In genomic region chr20:728022-728944, GRCh38 we compare ENCODE assay signal across 1 cellular context.
TF ChIP-seq lines count a peak whose summit lies in the region.

No MANE protein-coding gene starts in this region.

TF ChIP-seq in HepG2, 621 proteins besides CTCF, POLR2A, EP300 and RAD21 (continued from another document and continues in another):
- TF ChIP-seq POGK (CRISPR knock-in tag; conservative IDR thresholded peaks at IDR 0.05) (peak; percentile 83; the same call in 1 of the 2 replicates), PREB (CRISPR knock-in tag; IDR thresholded peaks at IDR 0.05) (no peak), KDM5A (IDR thresholded peaks at IDR 0.05; ENCODE audit: borderline replicate concordance, low read length) (no peak), ZNF225 (CRISPR knock-in tag; IDR thresholded peaks at IDR 0.05) (no peak; the same call in none of the 2 replicates), ZNF850 (CRISPR knock-in tag; conservative IDR thresholded peaks at IDR 0.05) (0 out of 2 replicates have a peak, but pooled peaks have one; percentile 43), ZNF543 (CRISPR knock-in tag; IDR thresholded peaks at IDR 0.05) (0 out of 2 replicates have a peak, but pooled peaks have one; percentile 53), ZNF589 (CRISPR knock-in tag; conservative IDR thresholded peaks at IDR 0.05) (no peak), MTERF4 (CRISPR knock-in tag; IDR thresholded peaks at IDR 0.05) (no peak; the same call in 1 of the 2 replicates), ISX (CRISPR knock-in tag; conservative IDR thresholded peaks at IDR 0.05) (no peak), ZFYVE20 (CRISPR knock-in tag; IDR thresholded peaks at IDR 0.05; ENCODE audit: borderline replicate concordance, low read depth) (no peak), SKIL (CRISPR knock-in tag; IDR thresholded peaks at IDR 0.05; ENCODE audit: borderline replicate concordance) (0 out of 2 replicates have a peak, but pooled peaks have one; percentile 19), NFE2L1 (CRISPR knock-in tag; IDR thresholded peaks at IDR 0.05; ENCODE audit: borderline replicate concordance) (no peak; the same call in 1 of the 2 replicates), ZNF816 (CRISPR knock-in tag; IDR thresholded peaks at IDR 0.05; ENCODE audit: borderline replicate concordance) (no peak), BHLHE40 (IDR thresholded peaks at IDR 0.05; ENCODE audit: low read length) (0 out of 2 replicates have a peak, but pooled peaks have one; percentile 33), ZNF615 (CRISPR knock-in tag; IDR thresholded peaks at IDR 0.05; ENCODE audit: borderline replicate concordance) (no peak), ZSCAN29 (CRISPR knock-in tag; conservative IDR thresholded peaks at IDR 0.05) (peak; percentile 59; the same call in 1 of the 2 replicates), GMEB2 (CRISPR knock-in tag; IDR thresholded peaks at IDR 0.05; ENCODE audit: low read depth) (no peak), ARID2 (CRISPR knock-in tag; IDR thresholded peaks at IDR 0.05; ENCODE audit: borderline replicate concordance) (no peak), DDIT3 (CRISPR knock-in tag; IDR thresholded peaks at IDR 0.05) (no peak), ZNF224 (CRISPR knock-in tag; IDR thresholded peaks at IDR 0.05) (no peak), HMGXB4 (CRISPR knock-in tag; IDR thresholded peaks at IDR 0.05; ENCODE audit: borderline replicate concordance in 1 of 2, low read depth in 1 of 2) (peak; percentile 89 to 96; a peak in 3 of 4 replicates), THAP8 (CRISPR knock-in tag; IDR thresholded peaks at IDR 0.05; ENCODE audit: borderline replicate concordance) (no peak), RBFOX2 (IDR thresholded peaks at IDR 0.05; ENCODE audit: low read depth, low read length) (no peak), ELF1 (CRISPR knock-in tag; IDR thresholded peaks at IDR 0.05) (0 out of 2 replicates have a peak, but pooled peaks have one; percentile 14), JDP2 (CRISPR knock-in tag; IDR thresholded peaks at IDR 0.05; ENCODE audit: borderline replicate concordance) (no peak), MEIS2 (CRISPR knock-in tag; IDR thresholded peaks at IDR 0.05) (no peak), AHR (CRISPR knock-in tag; IDR thresholded peaks at IDR 0.05) (0 out of 2 replicates have a peak, but pooled peaks have one; percentile 29), ZNF276 (CRISPR knock-in tag; IDR thresholded peaks at IDR 0.05; ENCODE audit: low read depth) (peak; percentile 74; the same call in 1 of the 2 replicates), ZNF841 (CRISPR knock-in tag; IDR thresholded peaks at IDR 0.05; ENCODE audit: borderline replicate concordance) (no peak), MTA3 (CRISPR knock-in tag; IDR thresholded peaks at IDR 0.05) (no peak), NFIB (CRISPR knock-in tag; IDR thresholded peaks at IDR 0.05; ENCODE audit: borderline replicate concordance) (peak; percentile 28; the same call in 1 of the 2 replicates), SNAI1 (CRISPR knock-in tag; IDR thresholded peaks at IDR 0.05; ENCODE audit: borderline replicate concordance) (no peak), NBN (conservative IDR thresholded peaks at IDR 0.05) (no peak), ATAD3A (CRISPR knock-in tag; IDR thresholded peaks at IDR 0.05) (no peak), ZNF138 (CRISPR knock-in tag; IDR thresholded peaks at IDR 0.05; ENCODE audit: low read depth) (no peak), POLR2AphosphoS2 (IDR thresholded peaks at IDR 0.05; ENCODE audit: low read depth, low read length) (no peak), ZNF430 (CRISPR knock-in tag; IDR thresholded peaks at IDR 0.05) (peak; percentile 69; the same call in 1 of the 2 replicates), MAX (IDR thresholded peaks at IDR 0.05) (peak; percentile 51; the same call in 1 of the 2 replicates), EED (CRISPR knock-in tag; IDR thresholded peaks at IDR 0.05) (no peak; the same call in 1 of the 2 replicates), XRCC5 (optimal IDR thresholded peaks at IDR 0.05; ENCODE audit: low read length) (peak; percentile 95), PAF1 (CRISPR knock-in tag; IDR thresholded peaks at IDR 0.05) (no peak), SMARCE1 (IDR thresholded peaks at IDR 0.05; ENCODE audit: borderline replicate concordance) (no peak), ZNF337 (CRISPR knock-in tag; IDR thresholded peaks at IDR 0.05; ENCODE audit: borderline replicate concordance, low read depth) (no peak), ZSCAN31 (CRISPR knock-in tag; IDR thresholded peaks at IDR 0.05; ENCODE audit: low read depth) (peak; percentile 58; the same call in 1 of the 2 replicates), SRSF9 (IDR thresholded peaks at IDR 0.05; ENCODE audit: borderline replicate concordance, insufficient read depth, low read depth, low read length, poor library complexity, severe bottlenecking) (no peak), ZNF83 (CRISPR knock-in tag; IDR thresholded peaks at IDR 0.05; ENCODE audit: borderline replicate concordance) (no peak)
- TF ChIP-seq, protein P1, sequence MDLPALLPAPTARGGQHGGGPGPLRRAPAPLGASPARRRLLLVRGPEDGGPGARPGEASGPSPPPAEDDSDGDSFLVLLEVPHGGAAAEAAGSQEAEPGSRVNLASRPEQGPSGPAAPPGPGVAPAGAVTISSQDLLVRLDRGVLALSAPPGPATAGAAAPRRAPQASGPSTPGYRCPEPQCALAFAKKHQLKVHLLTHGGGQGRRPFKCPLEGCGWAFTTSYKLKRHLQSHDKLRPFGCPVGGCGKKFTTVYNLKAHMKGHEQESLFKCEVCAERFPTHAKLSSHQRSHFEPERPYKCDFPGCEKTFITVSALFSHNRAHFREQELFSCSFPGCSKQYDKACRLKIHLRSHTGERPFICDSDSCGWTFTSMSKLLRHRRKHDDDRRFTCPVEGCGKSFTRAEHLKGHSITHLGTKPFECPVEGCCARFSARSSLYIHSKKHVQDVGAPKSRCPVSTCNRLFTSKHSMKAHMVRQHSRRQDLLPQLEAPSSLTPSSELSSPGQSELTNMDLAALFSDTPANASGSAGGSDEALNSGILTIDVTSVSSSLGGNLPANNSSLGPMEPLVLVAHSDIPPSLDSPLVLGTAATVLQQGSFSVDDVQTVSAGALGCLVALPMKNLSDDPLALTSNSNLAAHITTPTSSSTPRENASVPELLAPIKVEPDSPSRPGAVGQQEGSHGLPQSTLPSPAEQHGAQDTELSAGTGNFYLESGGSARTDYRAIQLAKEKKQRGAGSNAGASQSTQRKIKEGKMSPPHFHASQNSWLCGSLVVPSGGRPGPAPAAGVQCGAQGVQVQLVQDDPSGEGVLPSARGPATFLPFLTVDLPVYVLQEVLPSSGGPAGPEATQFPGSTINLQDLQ (CRISPR knock-in tag; IDR thresholded peaks at IDR 0.05), result no peak
- TF ChIP-seq, protein P2, sequence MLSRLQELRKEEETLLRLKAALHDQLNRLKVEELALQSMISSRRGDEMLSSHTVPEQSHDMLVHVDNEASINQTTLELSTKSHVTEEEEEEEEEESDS (CRISPR knock-in tag; IDR thresholded peaks at IDR 0.05; ENCODE audit: borderline replicate concordance), result peak; percentile 59; the same call in 1 of the 2 replicates
